Comparison of ENCODE assay signal across 1 cellular context in genomic region chr3:101925564-101925963, GRCh38.
TF ChIP-seq lines count a peak whose summit lies in the region.

No MANE protein-coding gene starts in this region.

TF ChIP-seq in SK-N-SH treated with all-trans-retinoic acid at 6 μM for 48 hours, 23 proteins besides CTCF, POLR2A, EP300 and RAD21 (continued from another document):
- TF ChIP-seq ZNF565 (CRISPR knock-in tag; conservative IDR thresholded peaks at IDR 0.05; ENCODE audit: low read depth) (no peak), TCF4 (CRISPR knock-in tag; IDR thresholded peaks at IDR 0.05; ENCODE audit: borderline replicate concordance) (no peak), POU6F1 (CRISPR knock-in tag; IDR thresholded peaks at IDR 0.05; ENCODE audit: borderline replicate concordance, low read depth) (no peak), CSDC2 (CRISPR knock-in tag; IDR thresholded peaks at IDR 0.05) (no peak), RARB (CRISPR knock-in tag; IDR thresholded peaks at IDR 0.05) (no peak), CSRNP3 (CRISPR knock-in tag; IDR thresholded peaks at IDR 0.05) (no peak)
